In genomic region chr6:154111025-154111424, GRCh38 we compare ENCODE assay signal across 32 cellular contexts.
"Had no signal": no experiment of that assay in that cellular context is flagged by ENCODE, and none has a peak within 500 bp of the region (broad histone marks: within the 10 kb centered on the region; RNA-seq: fewer than 3 reads in every experiment).

No MANE protein-coding gene starts in this region.

- ATAC-seq: activated T-cell treated with anti-CD3 and anti-CD28 coated beads, Interleukin-2, amount 50 U/mL, for 72 hours; activated T-helper 17 cell treated with anti-CD3 and anti-CD28 coated beads, Interleukin-2, amount 50 U/mL, for 72 hours had no signal

- H3K4me1 Mint-ChIP-seq: activated CD4-positive, alpha-beta memory T cell treated with anti-CD3 and anti-CD28 coated beads, Interleukin-2, amount 10 ng/mL, durations not matched to agents 7 days and 5 days; activated naive CD8-positive, alpha-beta T cell treated with anti-CD3 and anti-CD28 coated beads for 36 hours; activated T-helper 17 cell treated with anti-CD3 and anti-CD28 coated beads, Interleukin-2, amount 50 U/mL, for 72 hours had no signal

- H3K4me3 ChIP-seq: SJCRH30, SK-N-MC had no signal

- H3K4me1 ChIP-seq: SJCRH30 had no signal

- DNase-seq: activated CD4-positive, alpha-beta memory T cell treated with anti-CD3 and anti-CD28 coated beads, Interleukin-2, amount 10 ng/mL, durations not matched to agents 7 days and 5 days; activated CD4-positive, alpha-beta T cell treated with anti-CD3 and anti-CD28 coated beads for 1 hour; activated CD4-positive, alpha-beta T cell treated with anti-CD3 and anti-CD28 coated beads for 48 hours; activated CD4-positive, CD25-positive, alpha-beta regulatory T cell; activated effector memory CD4-positive, alpha-beta T cell treated with anti-CD3 and anti-CD28 coated beads, Interleukin-2, amount 50 U/mL, for 16 hours; activated naive CD4-positive, alpha-beta T cell; activated naive CD4-positive, alpha-beta T cell treated with anti-CD3 and anti-CD28 coated beads, Interleukin-2, amount 50 U/mL, for 16 hours; activated naive CD8-positive, alpha-beta T cell treated with anti-CD3 and anti-CD28 coated beads for 36 hours; activated T-cell treated with anti-CD3 and anti-CD28 coated beads, Interleukin-2, amount 50 U/mL, for 1 hour; activated T-cell treated with anti-CD3 and anti-CD28 coated beads, Interleukin-2, amount 50 U/mL, for 72 hours; amniotic stem cell; aorta; brain microvascular endothelial cell; Kasumi-1; MM.1S; MV-4-11; NCI-H1092; NCI-H1436 treated with DMSO at 0.1 percent for 48 hours; NCI-H1694 treated with DMSO at 0.1 percent for 48 hours; NCI-H2029; NCI-H2227 treated with DMSO at 0.1 percent for 48 hours; NCI-H446; NCI-H510A treated with DMSO at 0.1 percent for 48 hours; NCI-H526 treated with DMSO at 0.1 percent for 48 hours; NCI-H774; SHP77; SJCRH30; T1000; WERI-Rb-1 had no signal

- H3K36me3 Mint-ChIP-seq: activated naive CD8-positive, alpha-beta T cell treated with anti-CD3 and anti-CD28 coated beads for 36 hours had no signal

- H3K27me3 ChIP-seq: brain microvascular endothelial cell, SJCRH30 had no signal

- H3K27ac Mint-ChIP-seq: activated CD4-positive, alpha-beta memory T cell treated with anti-CD3 and anti-CD28 coated beads, Interleukin-2, amount 10 ng/mL, durations not matched to agents 7 days and 5 days; activated naive CD8-positive, alpha-beta T cell treated with anti-CD3 and anti-CD28 coated beads for 36 hours; activated T-cell treated with anti-CD3 and anti-CD28 coated beads, Interleukin-2, amount 50 U/mL, for 72 hours; activated T-helper 17 cell treated with anti-CD3 and anti-CD28 coated beads, Interleukin-2, amount 50 U/mL, for 72 hours had no signal

- H3K4me3 Mint-ChIP-seq: activated CD4-positive, alpha-beta memory T cell treated with anti-CD3 and anti-CD28 coated beads, Interleukin-2, amount 10 ng/mL, durations not matched to agents 7 days and 5 days; activated naive CD8-positive, alpha-beta T cell treated with anti-CD3 and anti-CD28 coated beads for 36 hours; activated T-cell treated with anti-CD3 and anti-CD28 coated beads, Interleukin-2, amount 50 U/mL, for 72 hours; activated T-helper 17 cell treated with anti-CD3 and anti-CD28 coated beads, Interleukin-2, amount 50 U/mL, for 72 hours had no signal

- H3K27me3 Mint-ChIP-seq: activated CD4-positive, alpha-beta memory T cell treated with anti-CD3 and anti-CD28 coated beads, Interleukin-2, amount 10 ng/mL, durations not matched to agents 7 days and 5 days; activated naive CD8-positive, alpha-beta T cell treated with anti-CD3 and anti-CD28 coated beads for 36 hours had no signal

- H3K9me3 Mint-ChIP-seq: activated CD4-positive, alpha-beta memory T cell treated with anti-CD3 and anti-CD28 coated beads, Interleukin-2, amount 10 ng/mL, durations not matched to agents 7 days and 5 days; activated naive CD8-positive, alpha-beta T cell treated with anti-CD3 and anti-CD28 coated beads for 36 hours; activated T-cell treated with anti-CD3 and anti-CD28 coated beads, Interleukin-2, amount 50 U/mL, for 72 hours; activated T-helper 17 cell treated with anti-CD3 and anti-CD28 coated beads, Interleukin-2, amount 50 U/mL, for 72 hours had no signal

- H3K27ac ChIP-seq: brain microvascular endothelial cell, SJCRH30, SK-N-MC, WERI-Rb-1 had no signal

- FAIRE-seq: RCC 7860 had no signal

- H3K9me3 ChIP-seq: SJCRH30 had no signal

- H3K36me3 ChIP-seq: brain microvascular endothelial cell, SJCRH30, WERI-Rb-1 had no signal
